8 cellular contexts compared by ENCODE assay signal in the genomic region with DNA sequence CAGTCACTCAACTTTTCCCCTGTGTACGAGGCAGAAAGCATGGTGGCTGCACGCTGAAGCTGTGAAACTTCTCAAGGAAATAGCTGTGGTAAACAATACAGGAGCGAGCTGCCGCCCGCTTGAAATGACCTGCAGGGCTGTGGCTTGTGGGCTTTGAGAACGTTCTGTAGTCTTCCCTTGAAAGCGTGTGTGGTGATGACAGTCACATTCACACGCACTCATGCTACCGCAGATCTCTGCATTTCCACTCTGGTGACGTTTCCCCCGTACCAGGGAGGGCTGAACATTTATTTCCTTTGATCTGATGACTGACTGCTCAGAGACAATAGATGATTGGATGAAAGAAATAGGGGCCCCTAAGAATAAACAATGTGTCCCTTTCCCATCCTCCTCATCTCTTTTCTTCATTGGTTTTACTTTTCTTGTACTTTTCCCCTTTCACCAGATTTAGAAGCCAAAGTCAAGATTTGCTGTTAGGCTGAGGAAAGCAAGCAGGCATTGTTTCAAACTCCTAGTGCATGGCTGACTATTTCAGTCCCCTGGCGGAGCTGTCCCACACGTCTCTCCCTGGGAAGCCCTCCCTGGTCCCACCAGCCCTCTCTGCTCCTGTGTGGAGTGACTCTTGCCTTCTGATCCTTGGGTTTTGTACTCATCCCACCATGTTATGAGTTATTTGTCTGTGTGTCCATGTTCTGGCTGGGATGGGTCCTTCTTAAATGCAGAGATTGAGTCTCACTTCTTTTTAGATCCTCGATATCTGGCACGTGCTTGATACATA. TPM values are rescaled to one million over a fixed set of nuclear protein-coding genes. Genes with fewer than 3 reads are reported as not detected.
DNase-seq lines count a peak whose midpoint lies in the region; ATAC-seq and TF ChIP-seq lines count a peak whose summit lies in the region.

No MANE protein-coding gene starts in this region.

- H3K27me3 ChIP-seq in dorsolateral prefrontal cortex (no peaks in the 10 kb centered on the region), prostate gland (replicated peaks; ENCODE audit: insufficient read depth) (no peaks in the 10 kb centered on the region), vagina (no peaks in the 10 kb centered on the region)

- H3K9me3 ChIP-seq in prostate gland = no peaks in the 10 kb centered on the region
- no peaks in the 10 kb centered on the region for H3K9me3 ChIP-seq in vagina

- no peak for TF ChIP-seq POLR2A in prostate gland (IDR thresholded peaks at IDR 0.05)
- peak in 1 of 2 donors; percentile 1 for TF ChIP-seq POLR2A in vagina (IDR thresholded peaks at IDR 0.05)

- TF ChIP-seq CTCF in dorsolateral prefrontal cortex (IDR thresholded peaks at IDR 0.05 in 54 of 56, conservative IDR thresholded peaks at IDR 0.05 in 2 of 56; ENCODE audit: low read depth in 1 of 56, partially characterized antibody in 56 of 56) (no peak), prostate gland (IDR thresholded peaks at IDR 0.05) (no peak), vagina (IDR thresholded peaks at IDR 0.05) (no peak)

- H3K27ac ChIP-seq in dorsolateral prefrontal cortex (peak overlapping the region in 32 of 59 donors; percentile 13 to 66 (median 46)), prostate gland (peak overlapping the region; percentile 43 to 62), vagina (peak overlapping the region; percentile 64)

- H3K4me1 ChIP-seq in prostate gland (replicated peaks) (no peaks in the 10 kb centered on the region), vagina (peaks cover 16% of the 10 kb centered on the region)

- peak; percentile 73 to 74 for DNase-seq in activated CD4-positive, alpha-beta T cell treated with anti-CD3 and anti-CD28 coated beads for 24 hours (ENCODE audit: low read depth in 2 of 2)
- DNase-seq in dorsolateral prefrontal cortex (no peak), prostate gland (ENCODE audit: low spot score) (no peak), vagina (ENCODE audit: extremely low spot score in 2 of 2) (no peak), SW 1271 (lab: John Stamatoyannopoulos, UW) (no peak), NCI-H1417 treated with DMSO at 0.1 percent for 48 hours (lab: John Stamatoyannopoulos, UW) (no peak)

- ATAC-seq in GM18498 (IDR thresholded peaks at IDR 0.05; ENCODE audit: unreplicated experiment) = peak; percentile 62
- peak; percentile 57 for ATAC-seq in HG03045 (IDR thresholded peaks at IDR 0.05; ENCODE audit: unreplicated experiment)

- 78% methylated on average over 15 of the region's 15 CpGs for WGBS in prostate gland

- H3K36me3 ChIP-seq in prostate gland = no peaks in the 10 kb centered on the region
- no peaks in the 10 kb centered on the region for H3K36me3 ChIP-seq in vagina

- H3K4me3 ChIP-seq in dorsolateral prefrontal cortex (no peak overlapping the region), prostate gland (no peak overlapping the region), vagina (peak overlapping the region in 1 of 2 donors; percentile 22)

- intact Hi-C loops in dorsolateral prefrontal cortex (cut with DNase I) (no loop called here), prostate gland (cut with DNase I) (no loop called here), vagina (cut with DNase I) (no loop called here)

RNA-seq across cellular contexts. Expression of a gene that starts 3.9 kb away (rescaled TPM):
- total RNA-seq in dorsolateral prefrontal cortex (1 to 10 TPM in 110 of 120 experiments, under 1 TPM in 10; 0.46 to 8.3 (median 1.9) TPM), prostate gland (10 to 100 TPM in 1 of 2 donors, 1 to 10 TPM in 1; 9.9 to 12.1 TPM), vagina (10.8 TPM)

RNA-seq across cellular contexts. Expression of a gene that starts 9.2 kb away (rescaled TPM):
- 10 to 100 TPM; 22.6 to 58.2 (median 34.6) TPM for total RNA-seq in dorsolateral prefrontal cortex
- total RNA-seq in prostate gland = 100 to 1,000 TPM in 1 of 2 donors, 10 to 100 TPM in 1; 95.9 to 138 TPM
- 65.8 TPM for total RNA-seq in vagina

Comparison
In these comparisons a context has a peak if more than half of its experiments do, and no peak if none do; other contexts are left out.
1. DNase-seq: peak in activated CD4-positive, alpha-beta T cell treated with anti-CD3 and anti-CD28 coated beads for 24 hours (2 of 2); none in dorsolateral prefrontal cortex (0 of 10), prostate gland (single experiment), vagina (0 of 2), SW 1271 (0 of 2) and NCI-H1417 treated with DMSO at 0.1 percent for 48 hours (single experiment).
2. Peak in every context shown above with its lines, with median percentiles within 50 percentile points of each other: H3K27ac ChIP-seq.